In the genomic region with DNA sequence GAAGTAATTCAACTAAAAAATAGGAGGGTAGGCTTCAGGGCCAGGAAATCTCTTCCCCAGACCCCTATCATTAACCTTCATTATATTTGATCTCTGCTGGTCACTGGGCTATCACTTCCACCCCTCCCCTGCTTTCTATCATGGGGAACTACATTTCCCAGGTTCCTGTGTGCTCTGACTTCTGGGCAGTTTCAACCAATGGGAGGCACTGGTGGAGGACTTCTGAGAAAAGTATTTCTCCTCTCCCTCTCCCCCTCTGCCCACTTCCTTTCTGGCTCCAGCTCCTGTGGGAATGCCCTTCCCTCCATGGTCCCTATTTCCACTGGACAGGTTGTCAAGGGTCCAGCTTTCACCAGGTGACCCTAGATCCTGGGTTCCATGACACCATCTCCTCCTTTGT, we compare ENCODE assay signal across 16 cellular contexts.
DNase-seq lines count a peak whose midpoint lies in the region; ATAC-seq and TF ChIP-seq lines count a peak whose summit lies in the region.
"Had no signal": no experiment of that assay in that cellular context is flagged by ENCODE, and none has a peak within 500 bp of the region (broad histone marks: within the 10 kb centered on the region; RNA-seq: fewer than 3 reads in every experiment).

No MANE protein-coding gene starts in this region.

- no peak overlapping the region for H3K4me3 Mint-ChIP-seq in natural killer cell treated with Interleukin-12 subunit alpha and Interleukin-12 subunit beta and Interleukin-15 and Interleukin-18, amount 100 ng/mL, for 72 hours
- H3K4me3 Mint-ChIP-seq in natural killer cell = no peak overlapping the region
- H3K4me3 Mint-ChIP-seq: dendritic cell treated with granulocyte-macrophage colony-stimulating factor and Interleukin-4, amounts not matched to agents 40 ng/mL and 50 ng/mL, for 4 days; stimulated activated naive B cell treated with anti-CD40 and anti-IgM and Interleukin-4, amounts not matched to agents 10 μg/mL and 1 μg/mL and 100 μg/mL, for 72 hours had no signal

- no peak for ATAC-seq in natural killer cell treated with Interleukin-12 subunit alpha and Interleukin-12 subunit beta and Interleukin-15 and Interleukin-18, amount 100 ng/mL, for 72 hours
- ATAC-seq in natural killer cell (no peak), GM19395 (IDR thresholded peaks at IDR 0.05; ENCODE audit: unreplicated experiment) (no peak), psoas muscle (no peak)
- ATAC-seq: esophagus mucosa; stimulated activated naive B cell treated with anti-CD40 and anti-IgM and Interleukin-4, amounts not matched to agents 10 μg/mL and 1 μg/mL and 100 μg/mL, for 72 hours had no signal

- no peaks in the 10 kb centered on the region for H3K9me3 Mint-ChIP-seq in natural killer cell treated with Interleukin-12 subunit alpha and Interleukin-12 subunit beta and Interleukin-15 and Interleukin-18, amount 100 ng/mL, for 72 hours
- H3K9me3 Mint-ChIP-seq in natural killer cell = no peaks in the 10 kb centered on the region
- H3K9me3 Mint-ChIP-seq: activated T-helper 2 cell treated with anti-CD3 and anti-CD28 coated beads, Interferon-gamma antibody, Interleukin-2, Interleukin-4, amounts not matched to agents 10 μg/mL and 5 μg/mL and 100 μg/mL, durations not matched to agents 14 hours and 24 hours and 36 hours; dendritic cell treated with granulocyte-macrophage colony-stimulating factor and Interleukin-4, amounts not matched to agents 40 ng/mL and 50 ng/mL, for 4 days; stimulated activated naive B cell treated with anti-CD40 and anti-IgM and Interleukin-4, amounts not matched to agents 10 μg/mL and 1 μg/mL and 100 μg/mL, for 72 hours had no signal

- TF ChIP-seq CTCF in natural killer cell (IDR thresholded peaks at IDR 0.05) (no peak), fibroblast of mammary gland (conservative IDR thresholded peaks at IDR 0.05; ENCODE audit: control insufficient read depth, insufficient read depth, low read depth, low read length) (no peak), psoas muscle (IDR thresholded peaks at IDR 0.05) (no peak)

- H3K27me3 ChIP-seq in SJSA1 (replicated peaks) (no peaks in the 10 kb centered on the region), psoas muscle (ENCODE audit: insufficient read depth in 3 of 3, low read length in 2 of 3) (peaks cover 0 to 22% (median 8%) of the 10 kb centered on the region in 3 donors)
- H3K27me3 ChIP-seq: upper lobe of left lung had no signal

- H3K4me3 ChIP-seq in SJSA1 (no peak overlapping the region), fibroblast of mammary gland (ENCODE audit: control insufficient read depth, low read depth, low read length) (no peak overlapping the region), psoas muscle (no peak overlapping the region)
- H3K4me3 ChIP-seq: spleen, upper lobe of left lung had no signal

- no peak overlapping the region for H3K27ac Mint-ChIP-seq in natural killer cell treated with Interleukin-12 subunit alpha and Interleukin-12 subunit beta and Interleukin-15 and Interleukin-18, amount 100 ng/mL, for 72 hours
- H3K27ac Mint-ChIP-seq in natural killer cell = no peak overlapping the region
- H3K27ac Mint-ChIP-seq: activated T-helper 2 cell treated with anti-CD3 and anti-CD28 coated beads, Interferon-gamma antibody, Interleukin-2, Interleukin-4, amounts not matched to agents 10 μg/mL and 5 μg/mL and 100 μg/mL, durations not matched to agents 14 hours and 24 hours and 36 hours; dendritic cell treated with granulocyte-macrophage colony-stimulating factor and Interleukin-4, amounts not matched to agents 40 ng/mL and 50 ng/mL, for 4 days; stimulated activated naive B cell treated with anti-CD40 and anti-IgM and Interleukin-4, amounts not matched to agents 10 μg/mL and 1 μg/mL and 100 μg/mL, for 72 hours had no signal

- DNase-seq in natural killer cell treated with Interleukin-12 subunit alpha and Interleukin-12 subunit beta and Interleukin-15 and Interleukin-18, amount 100 ng/mL, for 72 hours (ENCODE audit: low spot score) = peak; percentile 23
- no peak for DNase-seq in natural killer cell
- no peak for DNase-seq in SJSA1 (ENCODE audit: low read depth in 1 of 2, low spot score in 2 of 2)
- peak; percentile 60 for DNase-seq in fibroblast of mammary gland (ENCODE audit: low read depth)
- DNase-seq in DMS114 treated with DMSO at 0.1 percent for 48 hours (lab: John Stamatoyannopoulos, UW; ENCODE audit: unreplicated experiment) = no peak
- DNase-seq in psoas muscle = no peak
- DNase-seq in NCI-H2196 treated with DMSO at 0.1 percent for 48 hours (lab: John Stamatoyannopoulos, UW; ENCODE audit: unreplicated experiment) = no peak
- DNase-seq: NCI-H1694 treated with DMSO at 0.1 percent for 48 hours; spleen; stimulated activated naive B cell treated with anti-CD40 and anti-IgM and Interleukin-4, amounts not matched to agents 10 μg/mL and 1 μg/mL and 100 μg/mL, for 72 hours; upper lobe of left lung had no signal

- intact Hi-C loops in natural killer cell (cut with micrococcal nuclease) = no loop called here
- intact Hi-C loops in psoas muscle (cut with DNase I) = no loop called here

- H3K36me3 ChIP-seq in SJSA1 (no peaks in the 10 kb centered on the region), psoas muscle (ENCODE audit: insufficient read depth in 1 of 2, low read depth in 1 of 2) (no peaks in the 10 kb centered on the region)
- H3K36me3 ChIP-seq: spleen, upper lobe of left lung had no signal

- peak overlapping the region; percentile 99 for H3K27ac ChIP-seq in SJSA1
- no peak overlapping the region for H3K27ac ChIP-seq in psoas muscle
- H3K27ac ChIP-seq: parathyroid adenoma, spleen had no signal

- peaks cover 32% of the 10 kb centered on the region for H3K4me1 ChIP-seq in SJSA1 (replicated peaks)
- no peaks in the 10 kb centered on the region for H3K4me1 ChIP-seq in psoas muscle
- H3K4me1 ChIP-seq: parathyroid adenoma, upper lobe of left lung had no signal

- H3K27me3 Mint-ChIP-seq in natural killer cell treated with Interleukin-12 subunit alpha and Interleukin-12 subunit beta and Interleukin-15 and Interleukin-18, amount 100 ng/mL, for 72 hours = no peaks in the 10 kb centered on the region
- peaks cover 0 to 6% of the 10 kb centered on the region in 2 donors for H3K27me3 Mint-ChIP-seq in natural killer cell (ENCODE audit: low read depth in 2 of 2)

- H3K4me1 Mint-ChIP-seq in natural killer cell treated with Interleukin-12 subunit alpha and Interleukin-12 subunit beta and Interleukin-15 and Interleukin-18, amount 100 ng/mL, for 72 hours (ENCODE audit: low read depth in 2 of 2) = peaks cover 0 to 3% of the 10 kb centered on the region in 2 donors
- peaks cover 0 to 7% of the 10 kb centered on the region in 2 donors for H3K4me1 Mint-ChIP-seq in natural killer cell

- H3K9me3 ChIP-seq in SJSA1 (replicated peaks) (no peaks in the 10 kb centered on the region; the same call in 1 of the 2 replicates), psoas muscle (no peaks in the 10 kb centered on the region)

- H3K36me3 Mint-ChIP-seq in natural killer cell treated with Interleukin-12 subunit alpha and Interleukin-12 subunit beta and Interleukin-15 and Interleukin-18, amount 100 ng/mL, for 72 hours = no peaks in the 10 kb centered on the region
- H3K36me3 Mint-ChIP-seq in natural killer cell = no peaks in the 10 kb centered on the region
- H3K36me3 Mint-ChIP-seq: stimulated activated naive B cell treated with anti-CD40 and anti-IgM and Interleukin-4, amounts not matched to agents 10 μg/mL and 1 μg/mL and 100 μg/mL, for 72 hours had no signal

Comparison
In these comparisons a context has a peak if more than half of its experiments do, and no peak if none do; other contexts are left out.
1. DNase-seq: peak in natural killer cell treated with Interleukin-12 subunit alpha and Interleukin-12 subunit beta and Interleukin-15 and Interleukin-18, amount 100 ng/mL, for 72 hours (single experiment) and fibroblast of mammary gland (single experiment); none in natural killer cell (single experiment), SJSA1 (0 of 2), DMS114 treated with DMSO at 0.1 percent for 48 hours (single experiment), psoas muscle (0 of 2) and NCI-H2196 treated with DMSO at 0.1 percent for 48 hours (single experiment).